1 cellular context compared by ENCODE assay signal in the genomic region with DNA sequence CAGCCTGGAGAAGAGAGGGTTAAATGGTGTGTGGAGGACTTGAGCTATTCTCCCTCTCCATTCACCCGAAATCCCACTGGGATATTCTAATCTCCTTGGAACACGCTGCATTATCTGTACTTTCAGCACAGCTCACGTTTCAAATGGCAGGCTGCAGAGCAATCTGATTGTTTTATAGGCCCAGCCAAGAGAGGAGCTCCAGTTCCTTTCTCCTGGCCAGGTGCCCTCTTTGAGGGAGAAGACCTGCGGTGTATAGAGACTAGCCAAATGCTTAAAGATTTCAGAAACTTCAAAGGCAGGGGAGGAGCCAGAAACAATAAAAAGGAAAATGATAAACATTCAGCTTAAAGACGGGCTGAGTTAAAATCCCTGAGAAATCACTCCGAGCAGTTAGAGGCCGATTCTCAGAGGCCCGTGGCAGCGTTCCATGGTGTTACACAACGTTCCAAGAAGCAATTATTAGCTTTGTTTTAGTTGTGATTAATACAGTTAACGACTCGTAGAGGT.
TF ChIP-seq lines count a peak whose summit lies in the region.

No MANE protein-coding gene starts in this region.

TF ChIP-seq in HEK293, 187 proteins besides CTCF, POLR2A, EP300 and RAD21 (continued from another document):
- TF ChIP-seq ZSCAN4 (tag by site-specific recombination; IDR thresholded peaks at IDR 0.05) (no peak), ZNF558 (tag by site-specific recombination; IDR thresholded peaks at IDR 0.05) (no peak)
TF ChIP-seq in HEK293: peak in this region for 30.
